Comparison of ENCODE assay signal across 13 cellular contexts in the genomic region with DNA sequence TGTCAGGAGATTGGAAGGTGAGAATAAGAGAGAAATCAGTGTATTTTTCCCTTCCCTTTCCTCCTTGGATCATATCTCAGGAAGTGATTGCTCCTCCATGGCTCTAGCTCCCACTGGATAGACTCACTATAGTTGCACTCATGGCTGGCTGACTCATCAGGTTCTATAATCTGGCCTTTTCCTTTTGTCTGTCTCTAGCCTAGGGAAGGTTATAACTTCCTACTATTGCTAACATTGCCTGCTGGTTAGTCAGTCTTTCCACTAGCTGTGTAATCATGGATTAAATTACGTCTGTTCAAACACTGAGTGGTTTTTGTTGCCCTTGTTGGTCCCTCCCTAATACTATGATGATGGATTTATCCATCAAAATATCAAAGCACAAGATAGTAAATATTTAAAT.
DNase-seq lines count a peak whose midpoint lies in the region; ATAC-seq, FAIRE-seq and TF ChIP-seq lines count a peak whose summit lies in the region.
"Had no signal": no experiment of that assay in that cellular context is flagged by ENCODE, and none has a peak within 500 bp of the region (broad histone marks: within the 10 kb centered on the region; RNA-seq: fewer than 3 reads in every experiment).

No MANE protein-coding gene starts in this region.

- BruUV-seq in PC-3 (replicated peaks; lab: Mats Ljungman, UMichigan), result no TSS peak

- no peak overlapping the region for H2AK5ac ChIP-seq in H1 (ENCODE audit: low read depth, low read length)

- no peaks in the 10 kb centered on the region for H3K9me2 ChIP-seq in PC-3 (replicated peaks; ENCODE audit: low read length)

- no peak overlapping the region for H2BK120ac ChIP-seq in H1 (replicated peaks; ENCODE audit: low read depth, low read length)

- H3K27me3 ChIP-seq in PC-3 (ENCODE audit: low read length) (no peaks in the 10 kb centered on the region), H1 (replicated peaks in 1 of 4; ENCODE audit: control insufficient read depth in 3 of 4, extremely low read depth in 1 of 4, insufficient read depth in 3 of 4, low read length in 3 of 4) (no peaks in the 10 kb centered on the region)
- H3K27me3 ChIP-seq: heart left ventricle, neural progenitor cell had no signal

- H3K36me3 ChIP-seq in PC-3 (ENCODE audit: low read depth, low read length) (no peaks in the 10 kb centered on the region; the same call in 1 of the 2 replicates), H1 (ENCODE audit: control insufficient read depth in 2 of 4, insufficient read depth in 4 of 4, low read length in 3 of 4) (no peaks in the 10 kb centered on the region)
- H3K36me3 ChIP-seq: heart left ventricle, neural progenitor cell had no signal

- H3K56ac ChIP-seq in H1 (replicated peaks; ENCODE audit: insufficient read length, low read depth, low read length), result no peak overlapping the region

- H3K9ac ChIP-seq in PC-3 (ENCODE audit: low read length), result peak overlapping the region; percentile 34; the same call in 1 of the 2 replicates
- H3K9ac ChIP-seq in H1 (replicated peaks in 1 of 4; ENCODE audit: extremely low read depth in 1 of 4, low read depth in 3 of 4, low read length in 3 of 4), result no peak overlapping the region
- H3K9ac ChIP-seq: neural progenitor cell had no signal

- 100% methylated on average over 1 of the region's 1 CpG; no CpG with 5 or more reads in 1 of the 2 experiments for WGBS in H1 (ENCODE audit: extremely low coverage in 1 of 2, insufficient coverage in 1 of 2, insufficient read length in 1 of 2, insufficient replicate concordance in 2 of 2, low coverage in 1 of 2, low lambda C conversion rate in 2 of 2, missing lambda C conversion rate in 1 of 2), 2 experiments

- TF ChIP-seq CTCF in PC-3 (conservative IDR thresholded peaks at IDR 0.05; ENCODE audit: low read depth, low read length) (no peak), H1 (IDR thresholded peaks at IDR 0.05; ENCODE audit: control extremely low read depth in 1 of 3, insufficient read depth in 1 of 3, low read depth in 1 of 3, low read length in 3 of 3) (no peak)

- H2BK15ac ChIP-seq in H1 (ENCODE audit: low read length), result no peak overlapping the region

- H4K20me1 ChIP-seq in PC-3 (ENCODE audit: low read length) (no peaks in the 10 kb centered on the region), H1 (replicated peaks in 1 of 2; ENCODE audit: control insufficient read depth in 1 of 2, insufficient read depth in 2 of 2, low read length in 2 of 2) (no peaks in the 10 kb centered on the region)

- no peaks in the 10 kb centered on the region for H3K79me1 ChIP-seq in H1 (ENCODE audit: low read depth, low read length)

- H3K18ac ChIP-seq in H1 (ENCODE audit: extremely low read depth, low read length), result no peak overlapping the region

- no peaks in the 10 kb centered on the region for H3K23me2 ChIP-seq in H1 (ENCODE audit: low read depth, low read length)

- H3K23ac ChIP-seq in H1 (ENCODE audit: insufficient read length), result no peak overlapping the region

- H3K9me3 ChIP-seq in PC-3 (ENCODE audit: low read length), result no peaks in the 10 kb centered on the region
- H3K9me3 ChIP-seq in H1 (ENCODE audit: insufficient read depth in 2 of 2, low read depth in 1 of 2, low read length in 1 of 2), result no peaks in the 10 kb centered on the region
- H3K9me3 ChIP-seq: heart left ventricle had no signal

- intact Hi-C loops in PC-3 (cut with micrococcal nuclease), result loop anchor here (1.0 to 2.0 kb wide), 4 partner anchors 12 to 197 kb away; no protein-coding TSS in a partner anchor

- POLR2A ChIA-PET in PC-3 (lab: Charles Lee; ENCODE audit: unreplicated experiment) (interaction anchor here (0.6 kb wide), 1 partner anchor 147 kb away, joined by 4 read pairs; no protein-coding TSS in a partner anchor), H1 (lab: Charles Lee; ENCODE audit: partially characterized antibody) (no interaction called here)

- CTCF ChIA-PET in PC-3 (lab: Charles Lee), result no interaction called here
- CTCF ChIA-PET in H1 (lab: Charles Lee; ENCODE audit: partially characterized antibody), result interaction anchor here (0.6 to 0.9 kb wide), 2 partner anchors 44 to 60 kb away, joined by 3 read pairs; no protein-coding TSS in a partner anchor

- H2BK20ac ChIP-seq in H1 (ENCODE audit: low read length), result no peak overlapping the region

- no peak overlapping the region for H4K91ac ChIP-seq in H1 (replicated peaks; ENCODE audit: insufficient read length, low read length)

- no peak overlapping the region for H2BK5ac ChIP-seq in H1 (ENCODE audit: low read depth, low read length)

- H3K79me2 ChIP-seq in PC-3 (ENCODE audit: low read length) (no peaks in the 10 kb centered on the region), H1 (ENCODE audit: control insufficient read depth in 1 of 2, insufficient read depth in 2 of 2, low read length in 2 of 2) (no peaks in the 10 kb centered on the region)

- no peak overlapping the region for H2AFZ ChIP-seq in PC-3 (ENCODE audit: low read length)
- H2AFZ ChIP-seq in H1 (ENCODE audit: low read length), result 0 out of 2 replicates have a peak overlapping the region, but pooled peaks have one; percentile 15
- H2AFZ ChIP-seq: neural progenitor cell had no signal

- H3F3A ChIP-seq in PC-3 (ENCODE audit: low read length, unreplicated experiment), result peaks cover 5% of the 10 kb centered on the region

- H4K8ac ChIP-seq in H1 (ENCODE audit: extremely low read depth, insufficient read depth, low read length), result no peak overlapping the region

- H4K5ac ChIP-seq in H1 (ENCODE audit: insufficient read length, low read depth, low read length), result no peak overlapping the region

- TF ChIP-seq RAD21 in H1 (IDR thresholded peaks at IDR 0.05 in 1 of 2, conservative IDR thresholded peaks at IDR 0.05 in 1 of 2; ENCODE audit: low read depth in 2 of 2, low read length in 2 of 2), result no peak

- H2BK12ac ChIP-seq in H1 (ENCODE audit: low read depth, low read length), result no peak overlapping the region

- no peak for FAIRE-seq in H1 (lab: Jason Lieb, UNC)

- TF ChIP-seq POLR2A in H1 (IDR thresholded peaks at IDR 0.05; ENCODE audit: control extremely low read depth in 1 of 2, low read depth in 2 of 2, low read length in 2 of 2), result no peak

- H3K4me3 ChIP-seq in PC-3 (ENCODE audit: low read length) (no peak overlapping the region), H1 (ENCODE audit: extremely low read depth in 1 of 4, insufficient read depth in 2 of 4, low read depth in 3 of 4, low read length in 4 of 4) (no peak overlapping the region)
- H3K4me3 ChIP-seq: heart left ventricle, neural progenitor cell had no signal

- DNase-seq in GM04503 (ENCODE audit: low read depth) (peak; percentile 90), PC-3 (peak; percentile 96), H1 (ENCODE audit: low read depth in 1 of 2, low spot score in 2 of 2) (no peak), non-pigmented ciliary epithelial cell (ENCODE audit: low read depth) (peak; percentile 93), D341Med (ENCODE audit: low spot score) (no peak), cerebellar cortex (ENCODE audit: low spot score) (no peak), NCI-H2171 (lab: John Stamatoyannopoulos, UW) (no peak)
- DNase-seq in stimulated activated naive CD8-positive, alpha-beta T cell treated with anti-CD3 and anti-CD28 coated beads, Interleukin-15, Interleukin-2, amounts not matched to agents 100 U/mL and 50 U/mL, for 24 hours, result no peak
- DNase-seq: activated naive CD4-positive, alpha-beta T cell treated with anti-CD3 and anti-CD28 coated beads for 36 hours; heart left ventricle; NCI-H2107 had no signal

- peaks cover 19% of the 10 kb centered on the region for H3K4me1 ChIP-seq in PC-3 (ENCODE audit: insufficient read depth, low read length)
- no peaks in the 10 kb centered on the region for H3K4me1 ChIP-seq in H1 (replicated peaks in 1 of 4; ENCODE audit: control insufficient read depth in 3 of 4, insufficient read depth in 4 of 4, low read length in 3 of 4)
- H3K4me1 ChIP-seq: heart left ventricle, neural progenitor cell had no signal

- no peak overlapping the region for H3K4me2 ChIP-seq in PC-3 (ENCODE audit: low read length)
- no peak overlapping the region for H3K4me2 ChIP-seq in H1 (ENCODE audit: insufficient read depth in 1 of 2, low read depth in 2 of 2, low read length in 2 of 2)
- H3K4me2 ChIP-seq: neural progenitor cell had no signal

- H3K4ac ChIP-seq in H1 (replicated peaks; ENCODE audit: insufficient read length, low read depth, low read length), result no peak overlapping the region

- ATAC-seq in PC-3, result peak; percentile 100
- ATAC-seq in stimulated activated naive CD8-positive, alpha-beta T cell treated with anti-CD3 and anti-CD28 coated beads, Interleukin-15, Interleukin-2, amounts not matched to agents 100 U/mL and 50 U/mL, for 24 hours, result no peak

- TF ChIP-seq EP300 in H1 (IDR thresholded peaks at IDR 0.05; ENCODE audit: borderline replicate concordance in 1 of 2, low read depth in 2 of 2, low read length in 2 of 2), result no peak

- no peak overlapping the region for H3K14ac ChIP-seq in H1 (ENCODE audit: insufficient read length)

- H3K27ac ChIP-seq in PC-3 (ENCODE audit: low read length), result peak overlapping the region; percentile 97
- H3K27ac ChIP-seq in H1 (ENCODE audit: low read depth, low read length), result no peak overlapping the region
- H3K27ac ChIP-seq: heart left ventricle, HL-60, neural progenitor cell had no signal

TF ChIP-seq in H1, 55 proteins besides CTCF, POLR2A, EP300 and RAD21 (continues in another document):
- TF ChIP-seq BACH1 (IDR thresholded peaks at IDR 0.05; ENCODE audit: low read length) (no peak), BRCA1 (IDR thresholded peaks at IDR 0.05; ENCODE audit: low read depth, low read length) (no peak), GABPA (IDR thresholded peaks at IDR 0.05; ENCODE audit: borderline replicate concordance, insufficient read depth, low read length) (no peak), SIRT6 (IDR thresholded peaks at IDR 0.05; ENCODE audit: low read length) (no peak), ASH2L (IDR thresholded peaks at IDR 0.05; ENCODE audit: low read length) (no peak), RXRA (IDR thresholded peaks at IDR 0.05; ENCODE audit: insufficient read depth, low read depth, low read length) (no peak), NRF1 (IDR thresholded peaks at IDR 0.05; ENCODE audit: low read depth, low read length) (no peak)

Comparison
In these comparisons a context has a peak if more than half of its experiments do, and no peak if none do; other contexts are left out.
1. DNase-seq: peak in GM04503 (single experiment), PC-3 (single experiment) and non-pigmented ciliary epithelial cell (single experiment); none in H1 (0 of 2), stimulated activated naive CD8-positive, alpha-beta T cell treated with anti-CD3 and anti-CD28 coated beads, Interleukin-15, Interleukin-2, amounts not matched to agents 100 U/mL and 50 U/mL, for 24 hours (single experiment), D341Med (single experiment), cerebellar cortex (single experiment) and NCI-H2171 (single experiment).